In genomic region chr14:100856056-100856950, GRCh38 we compare ENCODE assay signal across 1 cellular context.
TF ChIP-seq lines count a peak whose summit lies in the region.

No MANE protein-coding gene starts in this region.

TF ChIP-seq in WTC11, 78 proteins besides CTCF, POLR2A, EP300 and RAD21 (continued from another document):
- TF ChIP-seq STAT6 (CRISPR knock-in tag; conservative IDR thresholded peaks at IDR 0.05; ENCODE audit: low read depth) (no peak), NFE2L1 (CRISPR knock-in tag; IDR thresholded peaks at IDR 0.05) (no peak), CBFB (CRISPR knock-in tag; IDR thresholded peaks at IDR 0.05; ENCODE audit: low read depth) (no peak), NFATC4 (CRISPR knock-in tag; IDR thresholded peaks at IDR 0.05) (no peak), CREB1 (CRISPR knock-in tag; IDR thresholded peaks at IDR 0.05) (no peak), NFYB (CRISPR knock-in tag; conservative IDR thresholded peaks at IDR 0.05; ENCODE audit: low read depth) (no peak)
